9 cellular contexts compared by ENCODE assay signal in the genomic region with DNA sequence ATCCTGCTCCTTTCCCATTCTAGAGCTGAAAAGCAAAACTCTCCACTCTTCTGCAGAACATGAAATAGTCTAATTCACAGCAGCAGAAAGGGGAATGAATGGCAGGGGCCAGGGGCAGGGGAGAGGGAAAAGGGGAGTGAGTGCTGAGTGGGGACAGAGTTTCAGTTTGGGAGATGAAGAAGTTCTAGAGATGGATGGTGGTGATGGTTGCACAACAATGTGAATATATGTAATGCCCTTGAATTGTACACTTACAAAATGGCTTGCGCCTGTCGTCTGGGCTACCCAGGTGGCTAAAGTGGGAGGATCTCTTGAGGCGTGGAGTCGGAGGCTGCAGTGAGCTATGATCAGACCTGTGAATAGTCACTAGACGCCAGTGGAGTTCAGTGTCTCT.
DNase-seq lines count a peak whose midpoint lies in the region; ATAC-seq and TF ChIP-seq lines count a peak whose summit lies in the region.
"Had no signal": no experiment of that assay in that cellular context is flagged by ENCODE, and none has a peak within 500 bp of the region (broad histone marks: within the 10 kb centered on the region; RNA-seq: fewer than 3 reads in every experiment).

No MANE protein-coding gene starts in this region.

- intact Hi-C loops in Calu3 (cut with micrococcal nuclease; ENCODE audit: unreplicated experiment): loop anchor here (10.0 kb wide), 1 partner anchor 217 kb away; no protein-coding TSS in a partner anchor

- H3K79me2 ChIP-seq in parathyroid adenoma: no peaks in the 10 kb centered on the region

- H2AFZ ChIP-seq in parathyroid adenoma: no peak overlapping the region

- no peak overlapping the region for H3K27ac ChIP-seq in parathyroid adenoma

- H3K9me3 Mint-ChIP-seq in Calu3 (ENCODE audit: low read depth, unreplicated experiment) (no peaks in the 10 kb centered on the region), chondrocyte (ENCODE audit: low read depth) (peaks cover 5% of the 10 kb centered on the region)

- DNase-seq in Calu3 (no peak), MV-4-11 (lab: John Stamatoyannopoulos, UW) (peak; percentile 61), chondrocyte (ENCODE audit: low spot score) (no peak), medulla oblongata (ENCODE audit: extremely low spot score) (no peak), erythroblast (lab: John Stamatoyannopoulos, UW) (no peak)
- no peak for DNase-seq in stimulated activated CD4-positive, alpha-beta T cell treated with anti-CD3 and anti-CD28 coated beads, Interleukin-12 subunit alpha, Interleukin-12 subunit beta, amount 100 ng/mL, for 4 hours
- DNase-seq: SHP77 treated with DMSO at 0.1 percent for 48 hours had no signal

- H3K4me1 ChIP-seq in parathyroid adenoma: no peaks in the 10 kb centered on the region

- H3K27ac Mint-ChIP-seq in Calu3 (ENCODE audit: unreplicated experiment) (no peak overlapping the region), chondrocyte (ENCODE audit: unreplicated experiment) (peak overlapping the region; percentile 98)

- ATAC-seq in GM21576 (IDR thresholded peaks at IDR 0.05; ENCODE audit: unreplicated experiment): no peak

- peak overlapping the region; percentile 66 for H3K4me2 ChIP-seq in parathyroid adenoma (ENCODE audit: low read length)

- TF ChIP-seq POLR2A in erythroblast (IDR thresholded peaks at IDR 0.05; ENCODE audit: low read length): no peak

- H3K4me3 Mint-ChIP-seq in Calu3 (ENCODE audit: low read depth, unreplicated experiment) (peak overlapping the region; percentile 58), chondrocyte (ENCODE audit: unreplicated experiment) (peak overlapping the region; percentile 37)

- H3K27me3 Mint-ChIP-seq in Calu3 (ENCODE audit: unreplicated experiment) (peaks cover 21% of the 10 kb centered on the region), chondrocyte (ENCODE audit: low read depth) (no peaks in the 10 kb centered on the region)

- H3K4me3 ChIP-seq in parathyroid adenoma (ENCODE audit: low read depth, low read length): no peak overlapping the region

- no peaks in the 10 kb centered on the region for H3K36me3 ChIP-seq in parathyroid adenoma (ENCODE audit: control insufficient read depth, insufficient read depth, low read length)

- CTCF ChIA-PET in Calu3 (lab: Charles Lee): interaction anchor here (0.5 to 1.7 kb wide), 3 partner anchors 17 to 78 kb away, joined by 4 read pairs; no protein-coding TSS in a partner anchor

- no peak overlapping the region for H3K9ac ChIP-seq in parathyroid adenoma

- H3K4me1 Mint-ChIP-seq in Calu3 (ENCODE audit: low read depth, unreplicated experiment) (peaks cover 18% of the 10 kb centered on the region), chondrocyte (ENCODE audit: low read depth) (peaks cover 33% of the 10 kb centered on the region)

- H3K9me3 ChIP-seq in parathyroid adenoma (ENCODE audit: control insufficient read depth, low read length): no peaks in the 10 kb centered on the region

- H3K27me3 ChIP-seq in parathyroid adenoma (ENCODE audit: control insufficient read depth, insufficient read depth, low read length): no peaks in the 10 kb centered on the region

- no peak for TF ChIP-seq CTCF in Calu3 (IDR thresholded peaks at IDR 0.05; ENCODE audit: unreplicated experiment)
- TF ChIP-seq CTCF in chondrocyte (IDR thresholded peaks at IDR 0.05): no peak
- TF ChIP-seq CTCF in parathyroid adenoma (IDR thresholded peaks at IDR 0.05): no peak

- H3K36me3 Mint-ChIP-seq in Calu3 (ENCODE audit: insufficient read depth, unreplicated experiment) (no peaks in the 10 kb centered on the region), chondrocyte (ENCODE audit: low read depth) (no peaks in the 10 kb centered on the region)

- no TSS peak for BruUV-seq in Calu3 (replicated peaks; lab: Mats Ljungman, UMichigan)
